8 cellular contexts compared by ENCODE assay signal in the genomic region with DNA sequence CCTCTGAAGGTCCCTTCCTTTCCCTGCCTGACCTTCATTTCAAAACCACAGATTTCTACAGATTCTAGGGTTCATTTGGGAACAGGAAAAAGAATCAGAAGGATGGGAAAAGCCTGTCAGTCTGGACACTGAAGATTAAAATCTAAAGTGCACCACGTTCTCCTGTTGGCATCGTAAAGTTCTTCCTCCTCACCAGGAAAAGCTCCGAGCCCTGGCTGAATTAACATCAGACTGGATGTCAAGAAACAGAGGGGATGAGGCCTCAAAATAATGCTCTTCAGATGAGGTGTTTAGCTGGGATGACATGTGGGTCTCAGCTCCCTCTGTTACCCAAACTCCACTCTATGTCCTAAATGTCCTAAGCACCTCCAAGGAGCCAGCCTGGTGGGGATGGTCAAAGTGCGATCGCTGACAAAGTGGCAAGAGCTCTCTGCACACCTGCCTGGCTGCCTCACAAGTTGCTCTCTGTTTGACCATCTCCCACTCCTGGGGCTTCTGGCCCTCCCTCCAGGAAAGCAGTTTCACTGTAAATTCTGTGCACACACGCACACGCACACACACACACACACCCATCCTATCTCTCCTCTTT. TPM values are rescaled to one million over a fixed set of nuclear protein-coding genes. Genes with fewer than 3 reads are reported as not detected.
DNase-seq lines count a peak whose midpoint lies in the region; ATAC-seq and TF ChIP-seq lines count a peak whose summit lies in the region.

No MANE protein-coding gene starts in this region.

- H3K36me3 Mint-ChIP-seq in Calu3 (ENCODE audit: insufficient read depth, unreplicated experiment) (peaks cover 28% of the 10 kb centered on the region), endothelial cell (ENCODE audit: low read depth, unreplicated experiment) (peaks cover 36% of the 10 kb centered on the region)

- no peak for DNase-seq in Calu3
- DNase-seq in PC-3, result no peak
- DNase-seq in endothelial cell (ENCODE audit: low spot score), result no peak
- DNase-seq in osteoblast (ENCODE audit: insufficient read length, low spot score, missing footprints), result peak; percentile 73
- DNase-seq in putamen (ENCODE audit: low spot score), result no peak
- no peak for DNase-seq in NCI-H748 (lab: John Stamatoyannopoulos, UW; ENCODE audit: unreplicated experiment)
- no peak for DNase-seq in NCI-H2081 (lab: John Stamatoyannopoulos, UW)

- H3K27ac Mint-ChIP-seq in Calu3 (ENCODE audit: unreplicated experiment) (peak overlapping the region; percentile 80), endothelial cell (ENCODE audit: unreplicated experiment) (peak overlapping the region; percentile 81)

- H3K9ac ChIP-seq in PC-3 (ENCODE audit: low read length), result no peak overlapping the region

- H3K4me3 ChIP-seq in PC-3 (ENCODE audit: low read length), result peak overlapping the region; percentile 82
- peak overlapping the region; percentile 84 for H3K4me3 ChIP-seq in osteoblast (ENCODE audit: insufficient read depth, low read length)

- no peaks in the 10 kb centered on the region for H3K9me2 ChIP-seq in PC-3 (replicated peaks; ENCODE audit: low read length)

- intact Hi-C loops in Calu3 (cut with micrococcal nuclease; ENCODE audit: unreplicated experiment) (no loop called here), PC-3 (cut with micrococcal nuclease) (no loop called here)

- H3K4me2 ChIP-seq in PC-3 (ENCODE audit: low read length), result peak overlapping the region; percentile 94
- H3K4me2 ChIP-seq in osteoblast (ENCODE audit: insufficient read depth, low read length), result peak overlapping the region; percentile 97

- H3K9me3 ChIP-seq in PC-3 (ENCODE audit: low read length), result no peaks in the 10 kb centered on the region
- H3K9me3 ChIP-seq in osteoblast (ENCODE audit: low read depth, low read length), result no peaks in the 10 kb centered on the region

- H3K27me3 Mint-ChIP-seq in Calu3 (ENCODE audit: unreplicated experiment) (peaks cover 14% of the 10 kb centered on the region), endothelial cell (ENCODE audit: unreplicated experiment) (peaks cover 29% of the 10 kb centered on the region)

- POLR2A ChIA-PET in PC-3 (lab: Charles Lee; ENCODE audit: unreplicated experiment), result no interaction called here

- no peak overlapping the region for H3K27ac ChIP-seq in PC-3 (ENCODE audit: low read length)
- no peak overlapping the region for H3K27ac ChIP-seq in osteoblast (ENCODE audit: low read depth, low read length)

- H2AFZ ChIP-seq in PC-3 (ENCODE audit: low read length) (no peak overlapping the region), osteoblast (ENCODE audit: low read length) (no peak overlapping the region)

- H3K27me3 ChIP-seq in PC-3 (ENCODE audit: low read length) (no peaks in the 10 kb centered on the region), osteoblast (ENCODE audit: insufficient read depth, low read length) (no peaks in the 10 kb centered on the region)

- H3K4me3 Mint-ChIP-seq in Calu3 (ENCODE audit: low read depth, unreplicated experiment), result peak overlapping the region; percentile 90
- peak overlapping the region; percentile 98 for H3K4me3 Mint-ChIP-seq in endothelial cell (ENCODE audit: unreplicated experiment)

- H3K4me1 Mint-ChIP-seq in Calu3 (ENCODE audit: low read depth, unreplicated experiment) (peaks cover 25% of the 10 kb centered on the region), endothelial cell (ENCODE audit: unreplicated experiment) (peaks cover 62% of the 10 kb centered on the region)

- no peak for TF ChIP-seq CTCF in Calu3 (IDR thresholded peaks at IDR 0.05; ENCODE audit: unreplicated experiment)
- TF ChIP-seq CTCF in PC-3 (conservative IDR thresholded peaks at IDR 0.05; ENCODE audit: low read depth, low read length), result no peak
- TF ChIP-seq CTCF in endothelial cell (IDR thresholded peaks at IDR 0.05; ENCODE audit: unreplicated experiment), result no peak
- no peak for TF ChIP-seq CTCF in osteoblast (IDR thresholded peaks at IDR 0.05; ENCODE audit: extremely low read depth, low read depth, low read length)

- H3K4me1 ChIP-seq in PC-3 (ENCODE audit: insufficient read depth, low read length) (peaks cover 10% of the 10 kb centered on the region), osteoblast (ENCODE audit: insufficient read depth, low read length) (peaks cover 16% of the 10 kb centered on the region)

- BruUV-seq in Calu3 (replicated peaks; lab: Mats Ljungman, UMichigan) (no TSS peak), PC-3 (replicated peaks; lab: Mats Ljungman, UMichigan) (TSS peak; percentile 32)

- ATAC-seq in PC-3, result no peak
- no peak for ATAC-seq in GM18873 (IDR thresholded peaks at IDR 0.05; ENCODE audit: low FRiP score, unreplicated experiment)

- H4K20me1 ChIP-seq in PC-3 (ENCODE audit: low read length) (peaks cover 16% of the 10 kb centered on the region; the same call in 1 of the 2 replicates), osteoblast (ENCODE audit: insufficient read depth, low read length) (peaks cover 53% of the 10 kb centered on the region)

- H3K36me3 ChIP-seq in PC-3 (ENCODE audit: low read depth, low read length), result no peaks in the 10 kb centered on the region
- H3K36me3 ChIP-seq in osteoblast (ENCODE audit: insufficient read depth, low read length), result peaks cover 4% of the 10 kb centered on the region

- CTCF ChIA-PET in Calu3 (lab: Charles Lee), result no interaction called here
- CTCF ChIA-PET in PC-3 (lab: Charles Lee), result no interaction called here

- H3K79me2 ChIP-seq in PC-3 (ENCODE audit: low read length), result peaks cover 50% of the 10 kb centered on the region
- H3K79me2 ChIP-seq in osteoblast (ENCODE audit: insufficient read depth, low read length), result peaks cover 63% of the 10 kb centered on the region

- H3K9me3 Mint-ChIP-seq in Calu3 (ENCODE audit: low read depth, unreplicated experiment), result no peaks in the 10 kb centered on the region
- no peaks in the 10 kb centered on the region for H3K9me3 Mint-ChIP-seq in endothelial cell (ENCODE audit: unreplicated experiment)

- no peaks in the 10 kb centered on the region for H3F3A ChIP-seq in PC-3 (ENCODE audit: low read length, unreplicated experiment)

RNA-seq across cellular contexts. Expression of gene PITPNA, which starts 1.9 kb away (rescaled TPM):
- total RNA-seq in Calu3 (2022) (52.0 and 59.4 TPM in 2 replicates), PC-3 (2014; rRNA removed) (31.2 and 31.5 TPM in 2 replicates), endothelial cell (ENCODE audit: unreplicated experiment) (215 TPM), osteoblast (19.2 and 21.5 TPM in 2 replicates)

RNA-seq across cellular contexts. Expression of gene INPP5K, which starts 44.3 kb away (rescaled TPM):
- 15.4 and 18.7 TPM in 2 replicates for total RNA-seq in Calu3 (2022)
- 46.4 and 52.6 TPM in 2 replicates for total RNA-seq in PC-3 (2014; rRNA removed)
- 40.9 TPM for total RNA-seq in endothelial cell (ENCODE audit: unreplicated experiment)
- 40.4 and 51.4 TPM in 2 replicates for total RNA-seq in osteoblast
